In the genomic region with DNA sequence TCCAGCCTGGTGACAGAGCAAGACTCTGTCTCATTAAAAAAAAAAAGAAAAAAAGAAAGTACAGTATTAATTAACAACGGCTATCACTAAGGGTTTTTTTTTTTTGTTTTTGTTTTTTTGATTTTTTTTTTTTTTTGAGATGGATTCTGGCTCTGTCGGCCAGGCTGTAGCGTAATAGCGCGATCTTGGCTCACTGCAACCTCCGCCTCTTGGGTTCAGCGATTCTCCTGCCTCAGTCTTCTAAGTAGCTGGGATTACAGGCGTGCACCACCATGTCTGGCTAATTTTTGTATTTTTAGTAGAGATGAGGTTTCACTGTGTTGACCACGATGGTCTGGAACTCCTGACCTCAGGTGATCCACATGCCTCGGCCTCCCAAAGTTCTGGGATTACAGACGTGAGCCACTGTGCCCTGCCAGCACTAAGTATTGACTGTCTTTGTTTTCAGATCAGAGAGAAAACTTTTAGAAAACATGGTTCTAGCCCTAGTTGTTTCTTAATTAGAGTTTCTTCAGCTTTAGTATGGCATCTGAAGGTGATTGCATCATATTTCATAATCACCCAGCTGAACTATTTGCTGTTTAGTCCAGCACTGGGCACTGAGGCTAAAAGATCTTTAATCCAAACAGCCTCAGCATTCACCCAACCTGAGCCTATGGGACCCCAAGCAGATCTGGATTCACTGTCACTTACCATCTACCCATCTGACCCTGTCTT, we compare ENCODE assay signal across 12 cellular contexts. TPM values are rescaled to one million over a fixed set of nuclear protein-coding genes. Genes with fewer than 3 reads are reported as not detected.
A peak's percentile ranks its signal among the peaks of the same experiment; 100 is the strongest.
DNase-seq lines count a peak whose midpoint lies in the region; ATAC-seq and TF ChIP-seq lines count a peak whose summit lies in the region.
"Had no signal": no experiment of that assay in that cellular context is flagged by ENCODE, and none has a peak within 500 bp of the region (broad histone marks: within the 10 kb centered on the region; RNA-seq: fewer than 3 reads in every experiment).

No MANE protein-coding gene starts in this region.

- peak; percentile 58 for DNase-seq in MCF 10A (ENCODE audit: unreplicated experiment)
- no peak for DNase-seq in breast epithelium (ENCODE audit: low spot score in 2 of 2)
- DNase-seq in activated CD8-positive, alpha-beta T cell treated with anti-CD3 and anti-CD28 coated beads, Interleukin-2, amount 10 ng/mL, durations not matched to agents 7 days and 5 days, result no peak
- DNase-seq in iris pigment epithelial cell (ENCODE audit: low read depth), result peak; percentile 54
- no peak for DNase-seq in type B pancreatic cell (ENCODE audit: extremely low spot score, unreplicated experiment)
- no peak for DNase-seq in NCI-H187 (lab: John Stamatoyannopoulos, UW)
- no peak for DNase-seq in amniotic stem cell (lab: John Stamatoyannopoulos, UW)
- DNase-seq: COR-L47, KG1, NCI-H82 had no signal

- H3K36me3 ChIP-seq in breast epithelium, result no peaks in the 10 kb centered on the region
- H3K36me3 ChIP-seq: brain microvascular endothelial cell had no signal

- BruUV-seq in MCF 10A (replicated peaks; lab: Mats Ljungman, UMichigan), result no TSS peak

- H3K27ac ChIP-seq in breast epithelium, result peak overlapping the region in 1 of 2 donors; percentile 40
- H3K27ac ChIP-seq: brain microvascular endothelial cell had no signal

- H3K9me3 ChIP-seq in breast epithelium, result no peaks in the 10 kb centered on the region

- H3K4me3 Mint-ChIP-seq in MCF 10A (ENCODE audit: unreplicated experiment) (peak overlapping the region; percentile 95), type B pancreatic cell (peak overlapping the region; percentile 82)
- H3K4me3 Mint-ChIP-seq in activated CD8-positive, alpha-beta T cell treated with anti-CD3 and anti-CD28 coated beads, Interleukin-2, amount 10 ng/mL, durations not matched to agents 7 days and 5 days, result no peak overlapping the region

- H3K4me1 Mint-ChIP-seq in MCF 10A (ENCODE audit: insufficient read depth, unreplicated experiment), result peaks cover 30% of the 10 kb centered on the region
- peaks cover 42% of the 10 kb centered on the region for H3K4me1 Mint-ChIP-seq in activated CD8-positive, alpha-beta T cell treated with anti-CD3 and anti-CD28 coated beads, Interleukin-2, amount 10 ng/mL, durations not matched to agents 7 days and 5 days (ENCODE audit: low read depth)
- H3K4me1 Mint-ChIP-seq in type B pancreatic cell (ENCODE audit: unreplicated experiment), result peaks cover 26% of the 10 kb centered on the region

- H3K27ac Mint-ChIP-seq in MCF 10A (ENCODE audit: low read depth, unreplicated experiment) (peak overlapping the region; percentile 94), type B pancreatic cell (peak overlapping the region; percentile 96)
- peak overlapping the region; percentile 49 for H3K27ac Mint-ChIP-seq in activated CD8-positive, alpha-beta T cell treated with anti-CD3 and anti-CD28 coated beads, Interleukin-2, amount 10 ng/mL, durations not matched to agents 7 days and 5 days

- no peaks in the 10 kb centered on the region for H3K27me3 Mint-ChIP-seq in MCF 10A (ENCODE audit: insufficient read depth, unreplicated experiment)
- no peaks in the 10 kb centered on the region for H3K27me3 Mint-ChIP-seq in activated CD8-positive, alpha-beta T cell treated with anti-CD3 and anti-CD28 coated beads, Interleukin-2, amount 10 ng/mL, durations not matched to agents 7 days and 5 days (ENCODE audit: low read depth)
- H3K27me3 Mint-ChIP-seq in type B pancreatic cell, result no peaks in the 10 kb centered on the region

- H3K4me1 ChIP-seq in breast epithelium, result peaks cover 5 to 9% of the 10 kb centered on the region in 2 donors

- H3K36me3 Mint-ChIP-seq in MCF 10A (ENCODE audit: insufficient read depth, unreplicated experiment) (peaks cover 7% of the 10 kb centered on the region), type B pancreatic cell (no peaks in the 10 kb centered on the region)
- peaks cover 20% of the 10 kb centered on the region for H3K36me3 Mint-ChIP-seq in activated CD8-positive, alpha-beta T cell treated with anti-CD3 and anti-CD28 coated beads, Interleukin-2, amount 10 ng/mL, durations not matched to agents 7 days and 5 days (ENCODE audit: low read depth)

- TF ChIP-seq CTCF in MCF 10A (IDR thresholded peaks at IDR 0.05; ENCODE audit: unreplicated experiment) (no peak), breast epithelium (IDR thresholded peaks at IDR 0.05) (no peak), type B pancreatic cell (conservative IDR thresholded peaks at IDR 0.05) (no peak)

- intact Hi-C loops in MCF 10A (cut with micrococcal nuclease) (no loop called here), breast epithelium (cut with DNase I; ENCODE audit: low total_unique reads) (no loop called here)

- POLR2A ChIA-PET in MCF 10A (lab: Yijun Ruan, JAX), result interaction anchor here (0.5 to 5.4 kb wide), 11 partner anchors 8 to 247 kb away, joined by 3 to 48 read pairs (median 3); a partner anchor contains a TSS
- POLR2A ChIA-PET in activated CD8-positive, alpha-beta T cell treated with anti-CD3 and anti-CD28 coated beads, Interleukin-2, amount 10 ng/mL, durations not matched to agents 7 days and 5 days (lab: Charles Lee), result no interaction called here

- TF ChIP-seq POLR2A in breast epithelium (IDR thresholded peaks at IDR 0.05), result no peak

- no peaks in the 10 kb centered on the region for H3K9me3 Mint-ChIP-seq in MCF 10A (ENCODE audit: unreplicated experiment)
- no peaks in the 10 kb centered on the region for H3K9me3 Mint-ChIP-seq in activated CD8-positive, alpha-beta T cell treated with anti-CD3 and anti-CD28 coated beads, Interleukin-2, amount 10 ng/mL, durations not matched to agents 7 days and 5 days (ENCODE audit: insufficient read depth)
- no peaks in the 10 kb centered on the region for H3K9me3 Mint-ChIP-seq in type B pancreatic cell

- H3K27me3 ChIP-seq in breast epithelium, result no peaks in the 10 kb centered on the region
- H3K27me3 ChIP-seq: brain microvascular endothelial cell had no signal

- CTCF ChIA-PET in MCF 10A (lab: Yijun Ruan, JAX), result interaction anchor here (0.7 to 5.1 kb wide), 5 partner anchors 8 to 87 kb away, joined by 3 to 27 read pairs (median 10); no protein-coding TSS in a partner anchor
- CTCF ChIA-PET in activated CD8-positive, alpha-beta T cell treated with anti-CD3 and anti-CD28 coated beads, Interleukin-2, amount 10 ng/mL, durations not matched to agents 7 days and 5 days (lab: Charles Lee), result interaction anchor here (0.9 kb wide), 1 partner anchor 88 kb away, joined by 4 read pairs; no protein-coding TSS in a partner anchor

- no peak overlapping the region for H3K4me3 ChIP-seq in breast epithelium

- ATAC-seq in activated CD8-positive, alpha-beta T cell treated with anti-CD3 and anti-CD28 coated beads, Interleukin-2, amount 10 ng/mL, durations not matched to agents 7 days and 5 days, result no peak
- ATAC-seq in GM18858 (IDR thresholded peaks at IDR 0.05; ENCODE audit: unreplicated experiment), result no peak

RNA-seq across cellular contexts. Expression of a gene that starts 2.7 kb away (rescaled TPM):
- total RNA-seq in MCF 10A (2022), result 77.4 and 91.5 TPM in 2 replicates
- 10 to 100 TPM; 29.1 to 38.7 (median 33.6) TPM for total RNA-seq in breast epithelium
- total RNA-seq in activated CD8-positive, alpha-beta T cell treated with anti-CD3 and anti-CD28 coated beads, Interleukin-2, amount 10 ng/mL, durations not matched to agents 7 days and 5 days, result 100 to 1,000 TPM; 180 TPM
- total RNA-seq in type B pancreatic cell (ENCODE audit: low replicate concordance), result 102 and 113 TPM in 2 replicates

Comparison
In these comparisons a context has a peak if more than half of its experiments do, and no peak if none do; other contexts are left out.
1. DNase-seq: peak in MCF 10A (single experiment) and iris pigment epithelial cell (single experiment); none in breast epithelium (0 of 2), activated CD8-positive, alpha-beta T cell treated with anti-CD3 and anti-CD28 coated beads, Interleukin-2, amount 10 ng/mL, durations not matched to agents 7 days and 5 days (single experiment), type B pancreatic cell (single experiment), NCI-H187 (0 of 2) and amniotic stem cell (single experiment).
2. Peak in every context shown above with its lines, with median percentiles within 50 percentile points of each other: H3K27ac Mint-ChIP-seq.